8 cellular contexts compared by ENCODE assay signal in genomic region chr9:96417051-96417586, GRCh38. TPM values are rescaled to one million over a fixed set of nuclear protein-coding genes. Genes with fewer than 3 reads are reported as not detected.
DNase-seq lines count a peak whose midpoint lies in the region; ATAC-seq and TF ChIP-seq lines count a peak whose summit lies in the region.

No MANE protein-coding gene starts in this region.

- no peaks in the 10 kb centered on the region for H3K9me2 ChIP-seq in neural cell (ENCODE audit: insufficient read depth, low read length)

- H2AFZ ChIP-seq in neural cell (ENCODE audit: low read depth, low read length): peak overlapping the region; percentile 77

- no peaks in the 10 kb centered on the region for H3K27me3 Mint-ChIP-seq in stimulated activated naive CD8-positive, alpha-beta T cell treated with anti-CD3 and anti-CD28 coated beads, Interleukin-15, Interleukin-2, amounts not matched to agents 100 ng/mL and 50 ng/mL, for 24 hours

- H3K9ac ChIP-seq in BLaER1 treated with 17β-estradiol and CSF1 and Interleukin-3, amounts not matched to agents 10 nM and 100 nM: peak overlapping the region; percentile 80 to 99 (median 96)
- peak overlapping the region; percentile 73 for H3K9ac ChIP-seq in neural cell (ENCODE audit: low read length)

- H3K4me1 Mint-ChIP-seq in stimulated activated naive CD8-positive, alpha-beta T cell treated with anti-CD3 and anti-CD28 coated beads, Interleukin-15, Interleukin-2, amounts not matched to agents 100 ng/mL and 50 ng/mL, for 24 hours (ENCODE audit: low read depth): peaks cover 62% of the 10 kb centered on the region

- peak overlapping the region; percentile 81 to 98 (median 95) for H3K4me2 ChIP-seq in BLaER1 treated with 17β-estradiol and CSF1 and Interleukin-3, amounts not matched to agents 10 nM and 100 nM
- H3K4me2 ChIP-seq in neural cell (ENCODE audit: low read length): peak overlapping the region; percentile 81

- H3K36me3 ChIP-seq in BLaER1 treated with 17β-estradiol and CSF1 and Interleukin-3, amounts not matched to agents 10 nM and 100 nM: peaks cover 0 to 23% (median 0%) of the 10 kb centered on the region in 11 experiments; a peak in 8 of 22 replicates
- H3K36me3 ChIP-seq in KOPT-K1 (ENCODE audit: insufficient read depth, low read length): peaks cover 42% of the 10 kb centered on the region
- peaks cover 24% of the 10 kb centered on the region for H3K36me3 ChIP-seq in RWPE2 (ENCODE audit: low read depth)
- H3K36me3 ChIP-seq in neural cell (ENCODE audit: insufficient read depth, low read length): no peaks in the 10 kb centered on the region

- no peaks in the 10 kb centered on the region for H3K27me3 ChIP-seq in BLaER1 treated with 17β-estradiol and CSF1 and Interleukin-3, amounts not matched to agents 10 nM and 100 nM
- H3K27me3 ChIP-seq in RWPE2 (ENCODE audit: insufficient read depth, poor library complexity, severe bottlenecking) (no peaks in the 10 kb centered on the region), neural cell (ENCODE audit: insufficient read depth, low read depth, low read length) (no peaks in the 10 kb centered on the region)

- peaks cover 0 to 51% (median 45%) of the 10 kb centered on the region in 11 experiments; a peak in 16 of 22 replicates for H4K20me1 ChIP-seq in BLaER1 treated with 17β-estradiol and CSF1 and Interleukin-3, amounts not matched to agents 10 nM and 100 nM
- H4K20me1 ChIP-seq in neural cell (ENCODE audit: insufficient read depth): no peaks in the 10 kb centered on the region

- H3K36me3 Mint-ChIP-seq in stimulated activated naive CD8-positive, alpha-beta T cell treated with anti-CD3 and anti-CD28 coated beads, Interleukin-15, Interleukin-2, amounts not matched to agents 100 ng/mL and 50 ng/mL, for 24 hours (ENCODE audit: low read depth): peaks cover 19% of the 10 kb centered on the region

- H3K4me1 ChIP-seq in BLaER1 treated with 17β-estradiol and CSF1 and Interleukin-3, amounts not matched to agents 10 nM and 100 nM: peaks cover 65 to 70% (median 69%) of the 10 kb centered on the region in 10 experiments
- peaks cover 18% of the 10 kb centered on the region for H3K4me1 ChIP-seq in RWPE2 (ENCODE audit: insufficient read depth, poor library complexity, severe bottlenecking)

- no peaks in the 10 kb centered on the region for H3F3A ChIP-seq in neural cell (ENCODE audit: insufficient read depth, low read length, poor library complexity, severe bottlenecking)

- peaks cover 13% of the 10 kb centered on the region for H3K79me2 ChIP-seq in neural cell (replicated peaks; ENCODE audit: insufficient read depth, low read length)

- DNase-seq in RWPE2 (ENCODE audit: low spot score) (peak; percentile 88), fibroblast of the conjunctiva (ENCODE audit: low read depth) (peak; percentile 51)
- DNase-seq in activated effector memory CD4-positive, alpha-beta T cell treated with anti-CD3 and anti-CD28 coated beads, Interleukin-2, amount 50 U/mL, for 16 hours: peak; percentile 98

- peak overlapping the region; percentile 74 to 97 (median 92) for H3K4me3 ChIP-seq in BLaER1 treated with 17β-estradiol and CSF1 and Interleukin-3, amounts not matched to agents 10 nM and 100 nM
- peak overlapping the region; percentile 79 for H3K4me3 ChIP-seq in RWPE2 (ENCODE audit: severe bottlenecking)
- peak overlapping the region; percentile 98 for H3K4me3 ChIP-seq in neural cell (ENCODE audit: low read length)

- TF ChIP-seq RAD21 in neural cell (conservative IDR thresholded peaks at IDR 0.05): no peak

- TF ChIP-seq CTCF in RWPE2 (IDR thresholded peaks at IDR 0.05; ENCODE audit: poor library complexity, severe bottlenecking): no peak
- peak; percentile 48 for TF ChIP-seq CTCF in neural cell (IDR thresholded peaks at IDR 0.05; ENCODE audit: poor library complexity, severe bottlenecking)

- no peaks in the 10 kb centered on the region for H3K9me3 Mint-ChIP-seq in stimulated activated naive CD8-positive, alpha-beta T cell treated with anti-CD3 and anti-CD28 coated beads, Interleukin-15, Interleukin-2, amounts not matched to agents 100 ng/mL and 50 ng/mL, for 24 hours

- no peaks in the 10 kb centered on the region for H3K9me3 ChIP-seq in BLaER1 treated with 17β-estradiol and CSF1 and Interleukin-3, amounts not matched to agents 10 nM and 100 nM (replicated peaks in 1 of 11)
- H3K9me3 ChIP-seq in KOPT-K1 (ENCODE audit: insufficient read depth, low read length, poor library complexity, severe bottlenecking): no peaks in the 10 kb centered on the region
- no peaks in the 10 kb centered on the region for H3K9me3 ChIP-seq in RWPE2 (ENCODE audit: severe bottlenecking)
- no peaks in the 10 kb centered on the region for H3K9me3 ChIP-seq in neural cell (ENCODE audit: low read length)

- peak overlapping the region; percentile 65 to 99 (median 96); a peak in 21 of 22 replicates for H3K27ac ChIP-seq in BLaER1 treated with 17β-estradiol and CSF1 and Interleukin-3, amounts not matched to agents 10 nM and 100 nM
- H3K27ac ChIP-seq in KOPT-K1 (ENCODE audit: low read depth, low read length, poor library complexity, severe bottlenecking) (peak overlapping the region; percentile 100), RWPE2 (ENCODE audit: poor library complexity, severe bottlenecking) (peak overlapping the region; percentile 91), neural cell (ENCODE audit: low read length) (peak overlapping the region; percentile 76)

- peak; percentile 53 for TF ChIP-seq EP300 in neural cell (conservative IDR thresholded peaks at IDR 0.05; ENCODE audit: poor library complexity, severe bottlenecking)

- ATAC-seq in GM19455 (IDR thresholded peaks at IDR 0.05; ENCODE audit: unreplicated experiment) (peak; percentile 19), RWPE2 (ENCODE audit: low read depth) (no peak; the same call in 2 of the 3 replicates)

- H3K27ac Mint-ChIP-seq in stimulated activated naive CD8-positive, alpha-beta T cell treated with anti-CD3 and anti-CD28 coated beads, Interleukin-15, Interleukin-2, amounts not matched to agents 100 ng/mL and 50 ng/mL, for 24 hours: peak overlapping the region; percentile 89

- H3K4me3 Mint-ChIP-seq in stimulated activated naive CD8-positive, alpha-beta T cell treated with anti-CD3 and anti-CD28 coated beads, Interleukin-15, Interleukin-2, amounts not matched to agents 100 ng/mL and 50 ng/mL, for 24 hours: peak overlapping the region; percentile 95

TF ChIP-seq in neural cell, 6 proteins besides CTCF, POLR2A, EP300 and RAD21:
- TF ChIP-seq REST (IDR thresholded peaks at IDR 0.05; ENCODE audit: borderline replicate concordance) (no peak), MXI1 (conservative IDR thresholded peaks at IDR 0.05; ENCODE audit: poor library complexity, severe bottlenecking) (peak; percentile 86), EZH2 (IDR thresholded peaks at IDR 0.05; ENCODE audit: borderline replicate concordance, insufficient read depth, low read length, poor library complexity, severe bottlenecking) (no peak), TAF1 (IDR thresholded peaks at IDR 0.05; ENCODE audit: low read depth) (no peak), POLR2AphosphoS5 (IDR thresholded peaks at IDR 0.05) (peak; percentile 78), SMC3 (conservative IDR thresholded peaks at IDR 0.05; ENCODE audit: poor library complexity) (peak; percentile 65)

RNA-seq across cellular contexts. Expression of gene ZNF367, which starts 1.1 kb away (rescaled TPM):
- polyA plus RNA-seq in neural cell: 1.7 and 2.0 TPM in 2 replicates
- 3.7 and 4.2 TPM in 2 replicates for polyA minus RNA-seq in neural cell

RNA-seq across cellular contexts. Expression of gene HABP4, which starts 32.9 kb away (rescaled TPM):
- 13.9 and 14.7 TPM in 2 replicates for polyA plus RNA-seq in neural cell
- 11.0 and 11.9 TPM in 2 replicates for polyA minus RNA-seq in neural cell

RNA-seq across cellular contexts. Expression of gene SLC35D2, which starts 33.6 kb away (rescaled TPM):
- polyA plus RNA-seq in neural cell: 0.07 and 1.6 TPM in 2 replicates
- polyA minus RNA-seq in neural cell: 0.97 and 1.5 TPM in 2 replicates
